In genomic region chr3:109331692-109332091, GRCh38 we compare ENCODE assay signal across 28 cellular contexts. TPM values are rescaled to one million over a fixed set of nuclear protein-coding genes. Genes with fewer than 3 reads are reported as not detected.
"Had no signal": no experiment of that assay in that cellular context is flagged by ENCODE, and none has a peak within 500 bp of the region (broad histone marks: within the 10 kb centered on the region; RNA-seq: fewer than 3 reads in every experiment).

No MANE protein-coding gene starts in this region.

- DNase-seq: activated CD4-positive, alpha-beta T cell treated with anti-CD3 and anti-CD28 coated beads, Interleukin-2, amount 10 ng/mL, durations not matched to agents 24 days and 14 days; activated CD8-positive, alpha-beta memory T cell treated with anti-CD3 and anti-CD28 coated beads, Interleukin-2, amount 10 ng/mL, durations not matched to agents 7 days and 5 days; activated CD8-positive, alpha-beta T cell treated with anti-CD3 and anti-CD28 coated beads for 36 hours; activated gamma-delta T cell; activated naive CD4-positive, alpha-beta T cell treated with anti-CD3 and anti-CD28 coated beads, Interleukin-2, amount 50 U/mL, for 16 hours; activated naive CD8-positive, alpha-beta T cell treated with anti-CD3 and anti-CD28 coated beads, Interleukin-2, amount 50 U/mL, for 24 hours; activated T-cell treated with anti-CD3 and anti-CD28 coated beads for 4 hours; cerebellar nuclear complex; cortex of kidney; erythroblast; foreskin fibroblast; nucleus accumbens; right cardiac atrium; stimulated activated CD4-positive, alpha-beta T cell treated with anti-CD3 and anti-CD28 coated beads, Interleukin-2, amount 100 ng/mL, for 24 hours; stomach; T-helper 17 cell had no signal

- H3K9ac ChIP-seq: parathyroid adenoma had no signal

- ATAC-seq: activated CD4-positive, CD25-positive, alpha-beta regulatory T cell treated with anti-CD3 and anti-CD28 coated beads, Interleukin-2, amount 50 U/mL, for 24 hours; activated CD8-positive, alpha-beta memory T cell treated with anti-CD3 and anti-CD28 coated beads, Interleukin-2, amount 10 ng/mL, durations not matched to agents 7 days and 5 days; activated CD8-positive, alpha-beta T cell treated with anti-CD3 and anti-CD28 coated beads for 36 hours; activated naive CD8-positive, alpha-beta T cell treated with anti-CD3 and anti-CD28 coated beads, Interleukin-2, amount 50 U/mL, for 24 hours; right cardiac atrium; stimulated activated memory B cell treated with anti-CD40 and anti-IgM and Interleukin-4, amounts not matched to agents 10 μg/mL and 1 μg/mL and 100 μg/mL, for 72 hours; T-helper 17 cell had no signal

- H3K27ac ChIP-seq: parathyroid adenoma, stomach, suprapubic skin, tibial nerve had no signal

- H3K27ac Mint-ChIP-seq: activated CD4-positive, alpha-beta T cell treated with anti-CD3 and anti-CD28 coated beads, Interleukin-2, amount 10 ng/mL, durations not matched to agents 24 days and 14 days; activated CD8-positive, alpha-beta memory T cell treated with anti-CD3 and anti-CD28 coated beads, Interleukin-2, amount 10 ng/mL, durations not matched to agents 7 days and 5 days; activated CD8-positive, alpha-beta T cell treated with anti-CD3 and anti-CD28 coated beads for 36 hours; activated naive CD8-positive, alpha-beta T cell treated with anti-CD3 and anti-CD28 coated beads, Interleukin-2, amount 50 U/mL, for 24 hours; nephron; stimulated activated memory B cell treated with anti-CD40 and anti-IgM and Interleukin-4, amounts not matched to agents 10 μg/mL and 1 μg/mL and 100 μg/mL, for 72 hours; T-helper 17 cell had no signal

- H3K4me3 ChIP-seq: stomach, suprapubic skin, tibial nerve had no signal

- H3K9me3 Mint-ChIP-seq: activated CD4-positive, alpha-beta T cell treated with anti-CD3 and anti-CD28 coated beads, Interleukin-2, amount 10 ng/mL, durations not matched to agents 24 days and 14 days; activated CD8-positive, alpha-beta T cell treated with anti-CD3 and anti-CD28 coated beads for 36 hours; activated naive CD8-positive, alpha-beta T cell treated with anti-CD3 and anti-CD28 coated beads, Interleukin-2, amount 50 U/mL, for 24 hours; nephron; stimulated activated memory B cell treated with anti-CD40 and anti-IgM and Interleukin-4, amounts not matched to agents 10 μg/mL and 1 μg/mL and 100 μg/mL, for 72 hours had no signal

- H3K36me3 Mint-ChIP-seq: activated CD8-positive, alpha-beta memory T cell treated with anti-CD3 and anti-CD28 coated beads, Interleukin-2, amount 10 ng/mL, durations not matched to agents 7 days and 5 days; stimulated activated memory B cell treated with anti-CD40 and anti-IgM and Interleukin-4, amounts not matched to agents 10 μg/mL and 1 μg/mL and 100 μg/mL, for 72 hours had no signal

- H3K36me3 ChIP-seq: stomach, suprapubic skin, tibial nerve had no signal

- H3K4me3 Mint-ChIP-seq: activated CD4-positive, alpha-beta T cell treated with anti-CD3 and anti-CD28 coated beads, Interleukin-2, amount 10 ng/mL, durations not matched to agents 24 days and 14 days; activated CD8-positive, alpha-beta memory T cell treated with anti-CD3 and anti-CD28 coated beads, Interleukin-2, amount 10 ng/mL, durations not matched to agents 7 days and 5 days; activated CD8-positive, alpha-beta T cell treated with anti-CD3 and anti-CD28 coated beads for 36 hours; activated naive CD8-positive, alpha-beta T cell treated with anti-CD3 and anti-CD28 coated beads, Interleukin-2, amount 50 U/mL, for 24 hours; stimulated activated memory B cell treated with anti-CD40 and anti-IgM and Interleukin-4, amounts not matched to agents 10 μg/mL and 1 μg/mL and 100 μg/mL, for 72 hours; T-helper 17 cell had no signal

- H3K9me3 ChIP-seq: stomach, suprapubic skin, tibial nerve had no signal

- H3K4me1 ChIP-seq: parathyroid adenoma, suprapubic skin had no signal

RNA-seq across cellular contexts. Expression of gene DPPA4, which starts 5.7 kb away (rescaled TPM):
- total RNA-seq: activated CD4-positive, alpha-beta T cell treated with anti-CD3 and anti-CD28 coated beads, Interleukin-2, amount 10 ng/mL, durations not matched to agents 24 days and 14 days; activated CD8-positive, alpha-beta memory T cell treated with anti-CD3 and anti-CD28 coated beads, Interleukin-2, amount 10 ng/mL, durations not matched to agents 7 days and 5 days; fibroblast of lung; pulmonary artery endothelial cell; suprapubic skin; tibial nerve had no signal

RNA-seq across cellular contexts. Expression of gene DPPA2, which starts 15.4 kb away (rescaled TPM):
- total RNA-seq: activated CD4-positive, alpha-beta T cell treated with anti-CD3 and anti-CD28 coated beads, Interleukin-2, amount 10 ng/mL, durations not matched to agents 24 days and 14 days; activated CD8-positive, alpha-beta memory T cell treated with anti-CD3 and anti-CD28 coated beads, Interleukin-2, amount 10 ng/mL, durations not matched to agents 7 days and 5 days; activated CD8-positive, alpha-beta T cell treated with anti-CD3 and anti-CD28 coated beads for 36 hours; fibroblast of lung; liver; mononuclear cell; myocyte; pulmonary artery endothelial cell; right cardiac atrium; skeletal muscle tissue; stomach; suprapubic skin; T-helper 17 cell; tibial nerve had no signal
